ENCODE assay signal across 9 cellular contexts in the genomic region with DNA sequence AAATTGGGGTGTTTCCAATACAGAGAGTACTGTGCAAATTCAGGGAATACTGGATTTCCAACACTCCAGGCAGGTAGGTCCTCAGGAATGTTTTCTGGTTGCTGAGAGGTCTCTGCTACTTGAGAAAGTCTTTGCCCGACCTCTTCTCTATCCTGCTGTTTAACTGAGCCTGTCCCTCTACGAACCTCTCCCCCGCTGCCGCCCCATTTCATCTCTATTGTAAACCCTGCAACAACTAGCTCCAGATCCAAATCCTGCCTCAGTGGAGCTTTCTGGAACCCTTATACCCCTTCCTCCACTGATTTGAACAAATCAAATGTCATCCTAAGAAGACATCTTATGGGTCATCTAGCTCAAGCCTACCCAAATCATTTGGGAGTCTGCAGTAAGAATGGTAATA. TPM values are rescaled to one million over a fixed set of nuclear protein-coding genes. Genes with fewer than 3 reads are reported as not detected.
A peak's percentile ranks its signal among the peaks of the same experiment; 100 is the strongest.
DNase-seq lines count a peak whose midpoint lies in the region; ATAC-seq and TF ChIP-seq lines count a peak whose summit lies in the region.
"Had no signal": no experiment of that assay in that cellular context is flagged by ENCODE, and none has a peak within 500 bp of the region (broad histone marks: within the 10 kb centered on the region; RNA-seq: fewer than 3 reads in every experiment).

No MANE protein-coding gene starts in this region.

- H3K9me3 Mint-ChIP-seq in activated T-cell treated with anti-CD3 and anti-CD28 coated beads, Interleukin-2, amount 50 U/mL, for 72 hours: peaks cover 0 to 2% of the 10 kb centered on the region in 2 donors
- H3K9me3 Mint-ChIP-seq in activated naive CD8-positive, alpha-beta T cell treated with anti-CD3 and anti-CD28 coated beads, Interleukin-2, amount 10 ng/mL, durations not matched to agents 7 days and 5 days: peaks cover 3% of the 10 kb centered on the region

- H3K9me3 ChIP-seq in left lung (no peaks in the 10 kb centered on the region), tibial artery (no peaks in the 10 kb centered on the region)

- no peaks in the 10 kb centered on the region for H3K27me3 Mint-ChIP-seq in activated T-cell treated with anti-CD3 and anti-CD28 coated beads, Interleukin-2, amount 50 U/mL, for 72 hours (ENCODE audit: low read depth)
- no peaks in the 10 kb centered on the region for H3K27me3 Mint-ChIP-seq in activated naive CD8-positive, alpha-beta T cell treated with anti-CD3 and anti-CD28 coated beads, Interleukin-2, amount 10 ng/mL, durations not matched to agents 7 days and 5 days

- ATAC-seq in activated T-cell treated with anti-CD3 and anti-CD28 coated beads, Interleukin-2, amount 50 U/mL, for 72 hours (replicated peaks in 1 of 2): no peak
- no peak for ATAC-seq in activated naive CD8-positive, alpha-beta T cell treated with anti-CD3 and anti-CD28 coated beads, Interleukin-2, amount 10 ng/mL, durations not matched to agents 7 days and 5 days (ENCODE audit: low read depth)
- no peak for ATAC-seq in left lung

- H3K4me1 ChIP-seq in left lung (peaks cover 9 to 46% of the 10 kb centered on the region in 2 donors), tibial artery (peaks cover 0 to 37% (median 16%) of the 10 kb centered on the region in 4 donors)

- peak overlapping the region; percentile 98 to 99 for H3K4me3 Mint-ChIP-seq in activated T-cell treated with anti-CD3 and anti-CD28 coated beads, Interleukin-2, amount 50 U/mL, for 72 hours
- H3K4me3 Mint-ChIP-seq in activated naive CD8-positive, alpha-beta T cell treated with anti-CD3 and anti-CD28 coated beads, Interleukin-2, amount 10 ng/mL, durations not matched to agents 7 days and 5 days: peak overlapping the region; percentile 99

- H3K27ac Mint-ChIP-seq in activated T-cell treated with anti-CD3 and anti-CD28 coated beads, Interleukin-2, amount 50 U/mL, for 72 hours: peak overlapping the region; percentile 64
- H3K27ac Mint-ChIP-seq in activated naive CD8-positive, alpha-beta T cell treated with anti-CD3 and anti-CD28 coated beads, Interleukin-2, amount 10 ng/mL, durations not matched to agents 7 days and 5 days: peak overlapping the region; percentile 35

- H3K4me3 ChIP-seq in left lung (peak overlapping the region; percentile 77 to 87), tibial artery (peak overlapping the region; percentile 83 to 95)

- H3K36me3 ChIP-seq in left lung (peaks cover 0 to 15% of the 10 kb centered on the region in 2 donors), tibial artery (peaks cover 7 to 10% (median 7%) of the 10 kb centered on the region in 3 donors)

- DNase-seq in activated T-cell treated with anti-CD3 and anti-CD28 coated beads, Interleukin-2, amount 50 U/mL, for 72 hours: no peak
- DNase-seq in activated T-cell treated with anti-CD3 and anti-CD28 coated beads, Interleukin-2, amount 50 U/mL, for 1 hour: no peak
- no peak for DNase-seq in activated naive CD8-positive, alpha-beta T cell treated with anti-CD3 and anti-CD28 coated beads, Interleukin-2, amount 10 ng/mL, durations not matched to agents 7 days and 5 days
- DNase-seq in left lung: no peak
- no peak for DNase-seq in tibial artery
- no peak for DNase-seq in NCI-H2029 treated with DMSO at 0.1 percent for 48 hours (lab: John Stamatoyannopoulos, UW)
- no peak for DNase-seq in NCI-H128 (lab: John Stamatoyannopoulos, UW; ENCODE audit: unreplicated experiment)
- no peak for DNase-seq in GM03348 (ENCODE audit: low spot score)
- DNase-seq: stimulated activated CD4-positive, alpha-beta T cell treated with anti-CD3 and anti-CD28 coated beads, Interleukin-2, amount 100 ng/mL, for 48 hours had no signal

- TF ChIP-seq CTCF in left lung (IDR thresholded peaks at IDR 0.05) (no peak), tibial artery (IDR thresholded peaks at IDR 0.05) (no peak)

- no peaks in the 10 kb centered on the region for H3K27me3 ChIP-seq in left lung
- H3K27me3 ChIP-seq in tibial artery: no peaks in the 10 kb centered on the region

- H3K4me1 Mint-ChIP-seq in activated T-cell treated with anti-CD3 and anti-CD28 coated beads, Interleukin-2, amount 50 U/mL, for 72 hours (ENCODE audit: low read depth): peaks cover 83% of the 10 kb centered on the region
- H3K4me1 Mint-ChIP-seq in activated naive CD8-positive, alpha-beta T cell treated with anti-CD3 and anti-CD28 coated beads, Interleukin-2, amount 10 ng/mL, durations not matched to agents 7 days and 5 days: peaks cover 57% of the 10 kb centered on the region

- peaks cover 10 to 25% of the 10 kb centered on the region in 2 donors for H3K36me3 Mint-ChIP-seq in activated T-cell treated with anti-CD3 and anti-CD28 coated beads, Interleukin-2, amount 50 U/mL, for 72 hours (ENCODE audit: insufficient read depth in 2 of 2)
- H3K36me3 Mint-ChIP-seq in activated naive CD8-positive, alpha-beta T cell treated with anti-CD3 and anti-CD28 coated beads, Interleukin-2, amount 10 ng/mL, durations not matched to agents 7 days and 5 days: peaks cover 31% of the 10 kb centered on the region

- intact Hi-C loops in left lung (cut with DNase I) (no loop called here), tibial artery (cut with DNase I; ENCODE audit: low total_unique reads) (no loop called here)

- POLR2A ChIA-PET in activated naive CD8-positive, alpha-beta T cell treated with anti-CD3 and anti-CD28 coated beads, Interleukin-2, amount 10 ng/mL, durations not matched to agents 7 days and 5 days (lab: Charles Lee): interaction anchor here (1.2 kb wide), 1 partner anchor 27 kb away, joined by 6 read pairs; no protein-coding TSS in a partner anchor

- H3K27ac ChIP-seq in left lung: peak overlapping the region; percentile 98 to 99
- peak overlapping the region in 1 of 2 donors; percentile 94 for H3K27ac ChIP-seq in tibial artery

RNA-seq across cellular contexts. Expression of a gene that starts 1.3 kb away (rescaled TPM):
- 10 to 100 TPM; 42.6 to 42.7 TPM for total RNA-seq in activated T-cell treated with anti-CD3 and anti-CD28 coated beads, Interleukin-2, amount 50 U/mL, for 72 hours
- total RNA-seq in activated naive CD8-positive, alpha-beta T cell treated with anti-CD3 and anti-CD28 coated beads, Interleukin-2, amount 10 ng/mL, durations not matched to agents 7 days and 5 days: 10 to 100 TPM; 61.0 to 65.2 TPM
- 10 to 100 TPM; 67.4 to 71.1 TPM for total RNA-seq in left lung

RNA-seq across cellular contexts. Expression of a gene that starts 1.4 kb away (rescaled TPM):
- total RNA-seq in activated T-cell treated with anti-CD3 and anti-CD28 coated beads, Interleukin-2, amount 50 U/mL, for 72 hours: 10 to 100 TPM in 1 of 2 donors, 1 to 10 TPM in 1; 7.0 to 10.5 TPM
- 10 to 100 TPM; 11.7 to 12.8 TPM for total RNA-seq in activated naive CD8-positive, alpha-beta T cell treated with anti-CD3 and anti-CD28 coated beads, Interleukin-2, amount 10 ng/mL, durations not matched to agents 7 days and 5 days
- total RNA-seq in left lung: 1 to 10 TPM; 3.7 to 3.8 TPM

RNA-seq across cellular contexts. Expression of a gene that starts 12.3 kb away (rescaled TPM):
- total RNA-seq in activated T-cell treated with anti-CD3 and anti-CD28 coated beads, Interleukin-2, amount 50 U/mL, for 72 hours: not detected
- not detected for total RNA-seq in activated naive CD8-positive, alpha-beta T cell treated with anti-CD3 and anti-CD28 coated beads, Interleukin-2, amount 10 ng/mL, durations not matched to agents 7 days and 5 days
- not detected for total RNA-seq in left lung

RNA-seq across cellular contexts. Expression of a gene that starts 25.8 kb away (rescaled TPM):
- total RNA-seq in activated T-cell treated with anti-CD3 and anti-CD28 coated beads, Interleukin-2, amount 50 U/mL, for 72 hours: not detected
- not detected for total RNA-seq in activated naive CD8-positive, alpha-beta T cell treated with anti-CD3 and anti-CD28 coated beads, Interleukin-2, amount 10 ng/mL, durations not matched to agents 7 days and 5 days
- not detected for total RNA-seq in left lung

RNA-seq across cellular contexts. Expression of a gene that starts 31.6 kb away (rescaled TPM):
- total RNA-seq in activated T-cell treated with anti-CD3 and anti-CD28 coated beads, Interleukin-2, amount 50 U/mL, for 72 hours: under 1 TPM in 1 of 2 donors, not detected in 1; 0.39 TPM
- not detected for total RNA-seq in activated naive CD8-positive, alpha-beta T cell treated with anti-CD3 and anti-CD28 coated beads, Interleukin-2, amount 10 ng/mL, durations not matched to agents 7 days and 5 days
- total RNA-seq in left lung: not detected
